ENCODE assay signal across 9 cellular contexts in the genomic region with DNA sequence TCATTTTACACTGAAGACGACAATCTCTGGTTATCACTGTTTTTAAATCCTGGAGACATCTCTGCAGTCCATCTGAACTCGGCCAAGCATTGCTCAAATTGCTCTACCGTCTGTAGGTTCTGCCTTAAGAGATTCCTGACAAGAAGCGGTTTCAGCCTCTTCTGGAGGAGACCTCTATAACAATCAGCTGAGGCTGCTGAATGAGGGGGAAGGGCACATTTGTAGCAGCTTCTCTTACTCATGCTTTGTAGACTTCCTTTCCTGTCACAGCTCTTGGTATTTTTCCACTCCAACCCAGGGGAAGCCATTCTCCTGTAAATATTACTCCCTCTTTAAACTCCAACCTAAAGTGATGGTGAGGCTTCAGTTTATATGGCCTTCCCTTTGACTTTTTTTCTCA. TPM values are rescaled to one million over a fixed set of nuclear protein-coding genes. Genes with fewer than 3 reads are reported as not detected.
DNase-seq lines count a peak whose midpoint lies in the region; ATAC-seq and TF ChIP-seq lines count a peak whose summit lies in the region.
"Had no signal": no experiment of that assay in that cellular context is flagged by ENCODE, and none has a peak within 500 bp of the region (broad histone marks: within the 10 kb centered on the region; RNA-seq: fewer than 3 reads in every experiment).

No MANE protein-coding gene starts in this region.

- H3K36me3 Mint-ChIP-seq in HFFc6 (ENCODE audit: low read depth) = no peaks in the 10 kb centered on the region
- H3K36me3 Mint-ChIP-seq in T-helper 1 cell treated with Interleukin-12 subunit alpha and Interleukin-12 subunit beta and Interleukin-4 antibody, amounts not matched to agents 30 μg/mL and 1 μg/mL, for 36 hours (ENCODE audit: low read depth) = no peaks in the 10 kb centered on the region

- no peak overlapping the region for H3K4me3 ChIP-seq in fibroblast of villous mesenchyme (ENCODE audit: low read depth, low read length)
- no peak overlapping the region for H3K4me3 ChIP-seq in retinal pigment epithelial cell (ENCODE audit: low read length)
- H3K4me3 ChIP-seq: body of pancreas had no signal

- peak overlapping the region; percentile 56 for H3K4me3 Mint-ChIP-seq in HFFc6
- peak overlapping the region; percentile 39 for H3K4me3 Mint-ChIP-seq in T-helper 1 cell treated with Interleukin-12 subunit alpha and Interleukin-12 subunit beta and Interleukin-4 antibody, amounts not matched to agents 30 μg/mL and 1 μg/mL, for 36 hours

- DNase-seq in AG08395 (ENCODE audit: low spot score) = peak; percentile 79
- peak; percentile 81 for DNase-seq in HFFc6
- peak; percentile 93 for DNase-seq in fibroblast of villous mesenchyme (ENCODE audit: low read depth)
- DNase-seq in retinal pigment epithelial cell (ENCODE audit: low read depth) = peak; percentile 56
- DNase-seq in cerebellar nuclear complex (lab: John Stamatoyannopoulos, UW) = no peak
- DNase-seq in activated CD4-positive, alpha-beta T cell treated with anti-CD3 and anti-CD28 coated beads for 4 hours = no peak

- H3K27ac Mint-ChIP-seq in HFFc6 = peak overlapping the region; percentile 89
- H3K27ac Mint-ChIP-seq in T-helper 1 cell treated with Interleukin-12 subunit alpha and Interleukin-12 subunit beta and Interleukin-4 antibody, amounts not matched to agents 30 μg/mL and 1 μg/mL, for 36 hours = peak overlapping the region; percentile 65

- ATAC-seq in GM18868 (IDR thresholded peaks at IDR 0.05; ENCODE audit: unreplicated experiment) = no peak
- ATAC-seq: body of pancreas had no signal

- H3K4me1 Mint-ChIP-seq in HFFc6 (ENCODE audit: low read depth) = peaks cover 41% of the 10 kb centered on the region
- peaks cover 28% of the 10 kb centered on the region for H3K4me1 Mint-ChIP-seq in T-helper 1 cell treated with Interleukin-12 subunit alpha and Interleukin-12 subunit beta and Interleukin-4 antibody, amounts not matched to agents 30 μg/mL and 1 μg/mL, for 36 hours (ENCODE audit: low read depth)

- no peaks in the 10 kb centered on the region for H3K9me3 Mint-ChIP-seq in HFFc6
- no peaks in the 10 kb centered on the region for H3K9me3 Mint-ChIP-seq in T-helper 1 cell treated with Interleukin-12 subunit alpha and Interleukin-12 subunit beta and Interleukin-4 antibody, amounts not matched to agents 30 μg/mL and 1 μg/mL, for 36 hours

- H3K27me3 Mint-ChIP-seq in HFFc6 (ENCODE audit: insufficient read depth) = peaks cover 3% of the 10 kb centered on the region; the same call in 1 of the 2 replicates
- peaks cover 10% of the 10 kb centered on the region for H3K27me3 Mint-ChIP-seq in T-helper 1 cell treated with Interleukin-12 subunit alpha and Interleukin-12 subunit beta and Interleukin-4 antibody, amounts not matched to agents 30 μg/mL and 1 μg/mL, for 36 hours (ENCODE audit: low read depth)

- TF ChIP-seq CTCF in HFFc6 (IDR thresholded peaks at IDR 0.05) = no peak
- no peak for TF ChIP-seq CTCF in fibroblast of villous mesenchyme (IDR thresholded peaks at IDR 0.05; ENCODE audit: insufficient read depth, low read depth, low read length)
- TF ChIP-seq CTCF in retinal pigment epithelial cell (conservative IDR thresholded peaks at IDR 0.05; ENCODE audit: low read depth, low read length) = no peak

RNA-seq across cellular contexts. Expression of a gene that starts 3.0 kb away (rescaled TPM):
- total RNA-seq in HFFc6 (2021; fragmentation: NEBNext Ultra II Directional; extraction: Animal tissue kit (Norgen Biotek cat#: 25700)) = 1 to 10 TPM; 1.4 to 2.2 (median 1.9) TPM
- total RNA-seq in fibroblast of villous mesenchyme = 3.9 TPM in 2 replicates

RNA-seq across cellular contexts. Expression of a gene that starts 22.6 kb away (rescaled TPM):
- total RNA-seq in HFFc6 (2021; fragmentation: NEBNext Ultra II Directional; extraction: Animal tissue kit (Norgen Biotek cat#: 25700)) = 1 to 10 TPM; 6.3 to 9.3 (median 7.8) TPM
- 15.5 and 17.7 TPM in 2 replicates for total RNA-seq in fibroblast of villous mesenchyme

RNA-seq across cellular contexts. Expression of a gene that starts 51.8 kb away (rescaled TPM):
- 100 to 1,000 TPM; 154 to 178 (median 156) TPM for total RNA-seq in HFFc6 (2021; fragmentation: NEBNext Ultra II Directional; extraction: Animal tissue kit (Norgen Biotek cat#: 25700))
- 45.1 and 52.2 TPM in 2 replicates for total RNA-seq in fibroblast of villous mesenchyme

Comparison
In these comparisons a context has a peak if more than half of its experiments do, and no peak if none do; other contexts are left out.
1. DNase-seq: peak in AG08395 (single experiment), HFFc6 (single experiment), fibroblast of villous mesenchyme (single experiment) and retinal pigment epithelial cell (single experiment); none in cerebellar nuclear complex (0 of 2) and activated CD4-positive, alpha-beta T cell treated with anti-CD3 and anti-CD28 coated beads for 4 hours (0 of 2).